In the genomic region with DNA sequence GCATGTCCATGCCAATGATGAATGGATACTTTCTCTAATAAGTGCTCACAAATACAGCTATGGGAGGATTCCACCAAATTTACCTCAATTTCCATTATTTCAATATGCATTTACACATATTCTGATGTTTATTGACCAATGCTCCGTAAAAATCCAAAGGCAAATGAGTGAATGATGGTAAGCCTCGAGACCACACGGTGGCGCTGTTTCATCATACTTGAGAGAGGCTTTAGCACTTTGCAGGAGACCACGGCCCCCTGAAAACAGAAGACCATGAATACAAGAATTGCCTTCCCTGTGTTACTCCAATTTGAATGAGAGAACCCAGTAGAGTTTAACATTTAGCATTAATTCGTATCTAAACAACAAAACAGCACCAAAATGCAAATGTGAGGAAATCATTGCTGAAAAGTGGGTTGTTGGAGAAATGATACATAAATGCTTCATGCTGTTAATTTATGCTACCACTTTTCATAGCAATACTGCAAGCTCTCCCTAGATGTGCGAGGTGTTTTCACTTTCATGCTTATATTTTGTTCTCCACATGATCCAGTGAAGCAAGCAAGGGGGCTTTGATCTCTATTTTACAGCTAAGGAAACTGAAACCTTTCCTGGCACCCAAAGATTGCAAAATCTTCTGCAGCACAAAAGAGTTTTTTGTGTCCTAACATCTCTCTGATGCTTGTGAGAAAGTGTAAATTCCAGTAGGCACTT, we compare ENCODE assay signal across 8 cellular contexts.
A peak's percentile ranks its signal among the peaks of the same experiment; 100 is the strongest.
DNase-seq lines count a peak whose midpoint lies in the region; ATAC-seq lines count a peak whose summit lies in the region.

No MANE protein-coding gene starts in this region.

- no peaks in the 10 kb centered on the region for H3K27me3 ChIP-seq in endocrine pancreas (ENCODE audit: control insufficient read depth, insufficient read depth, low read length)

- DNase-seq in D341Med (ENCODE audit: low spot score) (peak; percentile 64), NCI-H748 treated with DMSO at 0.1 percent for 48 hours (lab: John Stamatoyannopoulos, UW) (peak; percentile 85), midbrain (lab: John Stamatoyannopoulos, UW) (peak; percentile 89)
- peak; percentile 80 for DNase-seq in activated CD8-positive, alpha-beta memory T cell treated with anti-CD3 and anti-CD28 coated beads for 24 hours
- peak; percentile 39 for DNase-seq in stimulated activated CD8-positive, alpha-beta memory T cell treated with anti-CD3 and anti-CD28 coated beads, Interleukin-4, amount 100 ng/mL, for 24 hours (ENCODE audit: low read depth)

- ATAC-seq in HG02884 (IDR thresholded peaks at IDR 0.05; ENCODE audit: unreplicated experiment) (peak; percentile 45), GM19452 (IDR thresholded peaks at IDR 0.05; ENCODE audit: unreplicated experiment) (no peak)

- peak overlapping the region; percentile 43 for H3K4me3 ChIP-seq in endocrine pancreas (ENCODE audit: control insufficient read depth, insufficient read depth, low read length)

- peaks cover 7% of the 10 kb centered on the region for H3K4me1 ChIP-seq in endocrine pancreas (ENCODE audit: control insufficient read depth, insufficient read depth, low read length)

- H3K9me3 ChIP-seq in endocrine pancreas (ENCODE audit: control insufficient read depth, low read length): no peaks in the 10 kb centered on the region

- H3K36me3 ChIP-seq in endocrine pancreas (ENCODE audit: control insufficient read depth, insufficient read depth, low read length): no peaks in the 10 kb centered on the region

- no peak overlapping the region for H3K9ac ChIP-seq in endocrine pancreas (ENCODE audit: control insufficient read depth, insufficient read depth, low read length)

Comparison
In these comparisons a context has a peak if more than half of its experiments do, and no peak if none do; other contexts are left out.
1. DNase-seq: peak in every context shown above with its lines; median percentile 89 in midbrain; 85 in NCI-H748 treated with DMSO at 0.1 percent for 48 hours; 80 in activated CD8-positive, alpha-beta memory T cell treated with anti-CD3 and anti-CD28 coated beads for 24 hours; 64 in D341Med; 39 in stimulated activated CD8-positive, alpha-beta memory T cell treated with anti-CD3 and anti-CD28 coated beads, Interleukin-4, amount 100 ng/mL, for 24 hours.